ENCODE assay signal across 8 cellular contexts in genomic region chrX:75273483-75273882, GRCh38. TPM values are rescaled to one million over a fixed set of nuclear protein-coding genes. Genes with fewer than 3 reads are reported as not detected.
DNase-seq lines count a peak whose midpoint lies in the region; ATAC-seq and TF ChIP-seq lines count a peak whose summit lies in the region.

No MANE protein-coding gene starts in this region.

- ATAC-seq in stimulated activated naive CD8-positive, alpha-beta T cell treated with anti-CD3 and anti-CD28 coated beads, Interleukin-15, Interleukin-2, amounts not matched to agents 100 U/mL and 50 U/mL, for 24 hours: no peak
- ATAC-seq in HG03558 (IDR thresholded peaks at IDR 0.05; ENCODE audit: extremely low read depth, unreplicated experiment) (peak; percentile 3), HG03432 (IDR thresholded peaks at IDR 0.05; ENCODE audit: unreplicated experiment) (no peak)

- no peaks in the 10 kb centered on the region for H3K36me3 ChIP-seq in kidney epithelial cell (ENCODE audit: control insufficient read depth, insufficient read depth, low read length)

- H3K9me3 Mint-ChIP-seq in stimulated activated naive CD8-positive, alpha-beta T cell treated with anti-CD3 and anti-CD28 coated beads, Interleukin-15, Interleukin-2, amounts not matched to agents 100 ng/mL and 50 ng/mL, for 24 hours: no peaks in the 10 kb centered on the region

- peaks cover 41% of the 10 kb centered on the region for H3K4me1 Mint-ChIP-seq in stimulated activated naive CD8-positive, alpha-beta T cell treated with anti-CD3 and anti-CD28 coated beads, Interleukin-15, Interleukin-2, amounts not matched to agents 100 ng/mL and 50 ng/mL, for 24 hours (ENCODE audit: low read depth)

- H3K27ac Mint-ChIP-seq in stimulated activated naive CD8-positive, alpha-beta T cell treated with anti-CD3 and anti-CD28 coated beads, Interleukin-15, Interleukin-2, amounts not matched to agents 100 ng/mL and 50 ng/mL, for 24 hours: peak overlapping the region; percentile 97

- peak overlapping the region; percentile 76 for H3K27ac ChIP-seq in substantia nigra (ENCODE audit: low read depth, low read length, poor library complexity, severe bottlenecking)

- H3K36me3 Mint-ChIP-seq in stimulated activated naive CD8-positive, alpha-beta T cell treated with anti-CD3 and anti-CD28 coated beads, Interleukin-15, Interleukin-2, amounts not matched to agents 100 ng/mL and 50 ng/mL, for 24 hours (ENCODE audit: low read depth): peaks cover 15% of the 10 kb centered on the region

- H3K4me3 Mint-ChIP-seq in stimulated activated naive CD8-positive, alpha-beta T cell treated with anti-CD3 and anti-CD28 coated beads, Interleukin-15, Interleukin-2, amounts not matched to agents 100 ng/mL and 50 ng/mL, for 24 hours: peak overlapping the region; percentile 99

- DNase-seq in stimulated activated naive CD8-positive, alpha-beta T cell treated with anti-CD3 and anti-CD28 coated beads, Interleukin-15, Interleukin-2, amounts not matched to agents 100 U/mL and 50 U/mL, for 24 hours: no peak
- DNase-seq in amniotic epithelial cell (ENCODE audit: low read depth): peak; percentile 33
- no peak for DNase-seq in kidney epithelial cell (ENCODE audit: low read depth)
- DNase-seq in substantia nigra (lab: John Stamatoyannopoulos, UW): peak in 3 of 49 donors; percentile 9 to 37 (median 24)
- DNase-seq in stimulated activated CD4-positive, alpha-beta T cell treated with anti-CD3 and anti-CD28 coated beads, Interleukin-4, amount 100 ng/mL, for 4 hours: no peak

- H3K4me3 ChIP-seq in kidney epithelial cell (ENCODE audit: low read depth, low read length): peak overlapping the region; percentile 63

- H3K27me3 ChIP-seq in kidney epithelial cell (ENCODE audit: control insufficient read depth, insufficient read depth, low read length): no peaks in the 10 kb centered on the region

- H3K27me3 Mint-ChIP-seq in stimulated activated naive CD8-positive, alpha-beta T cell treated with anti-CD3 and anti-CD28 coated beads, Interleukin-15, Interleukin-2, amounts not matched to agents 100 ng/mL and 50 ng/mL, for 24 hours: no peaks in the 10 kb centered on the region

- TF ChIP-seq CTCF in kidney epithelial cell (IDR thresholded peaks at IDR 0.05; ENCODE audit: insufficient read depth, low read length, poor library complexity, severe bottlenecking): no peak

RNA-seq across cellular contexts. Expression of gene UPRT, which starts 0.4 kb away (rescaled TPM):
- 10.3 and 12.1 TPM in 2 replicates for total RNA-seq in kidney epithelial cell
